7 cellular contexts compared by ENCODE assay signal in genomic region chr2:154240316-154240715, GRCh38.
"Had no signal": no experiment of that assay in that cellular context is flagged by ENCODE, and none has a peak within 500 bp of the region (broad histone marks: within the 10 kb centered on the region; RNA-seq: fewer than 3 reads in every experiment).

No MANE protein-coding gene starts in this region.

- DNase-seq: GOT3, HFFc6 had no signal

- H3K36me3 ChIP-seq: HAP-1 had no signal

- H3K4me1 Mint-ChIP-seq: IgD-negative memory B cell had no signal

- H3K4me3 Mint-ChIP-seq: HFFc6, IgD-negative memory B cell had no signal

- ATAC-seq: HCT116 had no signal

- H3K4me2 ChIP-seq: KMS-11 had no signal

- H3K9me3 ChIP-seq: HAP-1 had no signal

- H3K27ac Mint-ChIP-seq: HFFc6, IgD-negative memory B cell had no signal

- H3K36me3 Mint-ChIP-seq: IgD-negative memory B cell had no signal

- H3K4me1 ChIP-seq: HAP-1 had no signal

- H3K27ac ChIP-seq: HL-60, KMS-11 had no signal

- H3K27me3 Mint-ChIP-seq: IgD-negative memory B cell had no signal

- H3K4me3 ChIP-seq: HAP-1 had no signal

- H3K9ac ChIP-seq: KMS-11 had no signal
